In genomic region chr15:74791007-74791406, GRCh38 we compare ENCODE assay signal across 1 cellular context.
TF ChIP-seq lines count a peak whose summit lies in the region.

No MANE protein-coding gene starts in this region.

TF ChIP-seq in IMR-90, 13 proteins besides CTCF, POLR2A, EP300 and RAD21:
- no peak for TF ChIP-seq USF2 (IDR thresholded peaks at IDR 0.05; ENCODE audit: low read depth, low read length)
- TF ChIP-seq NFE2L2 (IDR thresholded peaks at IDR 0.05; ENCODE audit: low read depth, low read length), result no peak
- no peak for TF ChIP-seq SMC3 (IDR thresholded peaks at IDR 0.05; ENCODE audit: low read depth, low read length)
- TF ChIP-seq ELK1 (IDR thresholded peaks at IDR 0.05; ENCODE audit: borderline replicate concordance, low read depth, low read length), result no peak
- no peak for TF ChIP-seq CEBPB (IDR thresholded peaks at IDR 0.05; ENCODE audit: low read depth, low read length)
- no peak for TF ChIP-seq MAZ (IDR thresholded peaks at IDR 0.05; ENCODE audit: borderline replicate concordance, low read depth, low read length)
